In genomic region chr3:194269610-194270145, GRCh38 we compare ENCODE assay signal across 10 cellular contexts.
DNase-seq lines count a peak whose midpoint lies in the region; ATAC-seq and TF ChIP-seq lines count a peak whose summit lies in the region.
"Had no signal": no experiment of that assay in that cellular context is flagged by ENCODE, and none has a peak within 500 bp of the region (broad histone marks: within the 10 kb centered on the region; RNA-seq: fewer than 3 reads in every experiment).

No MANE protein-coding gene starts in this region.

- TF ChIP-seq POLR2A in transverse colon (IDR thresholded peaks at IDR 0.05) = no peak

- H3K4me3 Mint-ChIP-seq in activated CD4-positive, alpha-beta T cell treated with anti-CD3 and anti-CD28 coated beads for 36 hours = no peak overlapping the region
- H3K4me3 Mint-ChIP-seq in activated CD4-positive, alpha-beta T cell treated with anti-CD3 and anti-CD28 coated beads, Interleukin-2, amount 10 ng/mL, durations not matched to agents 7 days and 5 days = no peak overlapping the region
- H3K4me3 Mint-ChIP-seq in endothelial cell (ENCODE audit: unreplicated experiment) = no peak overlapping the region

- peaks cover 4% of the 10 kb centered on the region for H3K27me3 Mint-ChIP-seq in activated CD4-positive, alpha-beta T cell treated with anti-CD3 and anti-CD28 coated beads for 36 hours
- peaks cover 17% of the 10 kb centered on the region for H3K27me3 Mint-ChIP-seq in activated CD4-positive, alpha-beta T cell treated with anti-CD3 and anti-CD28 coated beads, Interleukin-2, amount 10 ng/mL, durations not matched to agents 7 days and 5 days
- peaks cover 9% of the 10 kb centered on the region for H3K27me3 Mint-ChIP-seq in endothelial cell (ENCODE audit: unreplicated experiment)

- H3K27ac ChIP-seq in transverse colon = peak overlapping the region; percentile 73 to 87 (median 81)
- H3K27ac ChIP-seq: BLaER1 had no signal

- no peak overlapping the region for H3K27ac Mint-ChIP-seq in activated CD4-positive, alpha-beta T cell treated with anti-CD3 and anti-CD28 coated beads for 36 hours
- no peak overlapping the region for H3K27ac Mint-ChIP-seq in activated CD4-positive, alpha-beta T cell treated with anti-CD3 and anti-CD28 coated beads, Interleukin-2, amount 10 ng/mL, durations not matched to agents 7 days and 5 days
- no peak overlapping the region for H3K27ac Mint-ChIP-seq in endothelial cell (ENCODE audit: unreplicated experiment)

- CTCF ChIA-PET in activated CD4-positive, alpha-beta T cell treated with anti-CD3 and anti-CD28 coated beads for 36 hours (lab: Charles Lee) = no interaction called here
- CTCF ChIA-PET in activated CD4-positive, alpha-beta T cell treated with anti-CD3 and anti-CD28 coated beads, Interleukin-2, amount 10 ng/mL, durations not matched to agents 7 days and 5 days (lab: Charles Lee) = no interaction called here

- no peaks in the 10 kb centered on the region for H3K36me3 Mint-ChIP-seq in activated CD4-positive, alpha-beta T cell treated with anti-CD3 and anti-CD28 coated beads for 36 hours (ENCODE audit: low read depth)
- H3K36me3 Mint-ChIP-seq in activated CD4-positive, alpha-beta T cell treated with anti-CD3 and anti-CD28 coated beads, Interleukin-2, amount 10 ng/mL, durations not matched to agents 7 days and 5 days (ENCODE audit: low read depth) = no peaks in the 10 kb centered on the region
- peaks cover under 1% of the 10 kb centered on the region for H3K36me3 Mint-ChIP-seq in endothelial cell (ENCODE audit: low read depth, unreplicated experiment)

- H3K9me3 ChIP-seq in transverse colon = no peaks in the 10 kb centered on the region
- H3K9me3 ChIP-seq: BLaER1 had no signal

- no peak overlapping the region for H3K4me3 ChIP-seq in transverse colon
- H3K4me3 ChIP-seq: BLaER1 had no signal

- TF ChIP-seq EP300 in transverse colon (IDR thresholded peaks at IDR 0.05; ENCODE audit: low read depth) = peak; percentile 85

- TF ChIP-seq CTCF in endothelial cell (IDR thresholded peaks at IDR 0.05; ENCODE audit: unreplicated experiment) (peak; percentile 28), transverse colon (IDR thresholded peaks at IDR 0.05) (peak; percentile 29 to 68 (median 42))

- peak; percentile 23 for DNase-seq in activated CD4-positive, alpha-beta T cell treated with anti-CD3 and anti-CD28 coated beads for 36 hours
- DNase-seq in activated CD4-positive, alpha-beta T cell treated with anti-CD3 and anti-CD28 coated beads, Interleukin-2, amount 10 ng/mL, durations not matched to agents 7 days and 5 days = no peak
- no peak for DNase-seq in endothelial cell (ENCODE audit: low spot score)
- peak; percentile 50 for DNase-seq in medulla oblongata (ENCODE audit: extremely low spot score)
- DNase-seq in transverse colon = peak; percentile 64
- DNase-seq: NCI-H774 had no signal

- no peaks in the 10 kb centered on the region for H3K36me3 ChIP-seq in transverse colon
- H3K36me3 ChIP-seq: BLaER1 had no signal

- POLR2A ChIA-PET in activated CD4-positive, alpha-beta T cell treated with anti-CD3 and anti-CD28 coated beads for 36 hours (lab: Charles Lee) = no interaction called here
- POLR2A ChIA-PET in activated CD4-positive, alpha-beta T cell treated with anti-CD3 and anti-CD28 coated beads, Interleukin-2, amount 10 ng/mL, durations not matched to agents 7 days and 5 days (lab: Charles Lee) = no interaction called here

- in situ Hi-C loops in transverse colon (cut with MboI; ENCODE audit: low pct_ligation_motif_present in 1 of 4, low pct_unique_long_range_greater_than_20kb in 1 of 4, low sequenced_read_pairs in 3 of 4) = no loop called here

- peaks cover 19 to 43% (median 34%) of the 10 kb centered on the region in 4 donors for H3K4me1 ChIP-seq in transverse colon

- 33% methylated on average over 20 of the region's 29 CpGs; no CpG with 5 or more reads in 1 of the 2 donors for WGBS in transverse colon (ENCODE audit: low coverage in 1 of 2), 2 donors

- H3K27me3 ChIP-seq in transverse colon = no peaks in the 10 kb centered on the region
- H3K27me3 ChIP-seq: BLaER1 had no signal

- intact Hi-C loops in activated CD4-positive, alpha-beta T cell treated with anti-CD3 and anti-CD28 coated beads for 36 hours (cut with DNase I, micrococcal nuclease) = no loop called here
- intact Hi-C loops in transverse colon (cut with DNase I; ENCODE audit: low total_unique reads) = loop anchor here (2.0 to 5.0 kb wide), 3 partner anchors 43 to 197 kb away; partner anchors contain the start of gene HES1

- H3K9me3 Mint-ChIP-seq in activated CD4-positive, alpha-beta T cell treated with anti-CD3 and anti-CD28 coated beads for 36 hours (ENCODE audit: low read depth) = no peaks in the 10 kb centered on the region
- H3K9me3 Mint-ChIP-seq in activated CD4-positive, alpha-beta T cell treated with anti-CD3 and anti-CD28 coated beads, Interleukin-2, amount 10 ng/mL, durations not matched to agents 7 days and 5 days = no peaks in the 10 kb centered on the region
- H3K9me3 Mint-ChIP-seq in endothelial cell (ENCODE audit: unreplicated experiment) = no peaks in the 10 kb centered on the region

- no peak for ATAC-seq in activated CD4-positive, alpha-beta T cell treated with anti-CD3 and anti-CD28 coated beads for 36 hours
- ATAC-seq in HG03432 (IDR thresholded peaks at IDR 0.05; ENCODE audit: unreplicated experiment) = no peak
- ATAC-seq in HG02642 (IDR thresholded peaks at IDR 0.05; ENCODE audit: poor library complexity, unreplicated experiment) = no peak
- ATAC-seq in HG03196 (IDR thresholded peaks at IDR 0.05; ENCODE audit: unreplicated experiment) = no peak

- peaks cover 2% of the 10 kb centered on the region for H3K4me1 Mint-ChIP-seq in activated CD4-positive, alpha-beta T cell treated with anti-CD3 and anti-CD28 coated beads for 36 hours
- H3K4me1 Mint-ChIP-seq in activated CD4-positive, alpha-beta T cell treated with anti-CD3 and anti-CD28 coated beads, Interleukin-2, amount 10 ng/mL, durations not matched to agents 7 days and 5 days = peaks cover 19% of the 10 kb centered on the region
- peaks cover 37% of the 10 kb centered on the region for H3K4me1 Mint-ChIP-seq in endothelial cell (ENCODE audit: unreplicated experiment)

Comparison
In these comparisons a context has a peak if more than half of its experiments do, and no peak if none do; other contexts are left out.
1. DNase-seq: peak in activated CD4-positive, alpha-beta T cell treated with anti-CD3 and anti-CD28 coated beads for 36 hours (single experiment), medulla oblongata (single experiment) and transverse colon (single experiment); none in activated CD4-positive, alpha-beta T cell treated with anti-CD3 and anti-CD28 coated beads, Interleukin-2, amount 10 ng/mL, durations not matched to agents 7 days and 5 days (single experiment) and endothelial cell (single experiment).